In the genomic region with DNA sequence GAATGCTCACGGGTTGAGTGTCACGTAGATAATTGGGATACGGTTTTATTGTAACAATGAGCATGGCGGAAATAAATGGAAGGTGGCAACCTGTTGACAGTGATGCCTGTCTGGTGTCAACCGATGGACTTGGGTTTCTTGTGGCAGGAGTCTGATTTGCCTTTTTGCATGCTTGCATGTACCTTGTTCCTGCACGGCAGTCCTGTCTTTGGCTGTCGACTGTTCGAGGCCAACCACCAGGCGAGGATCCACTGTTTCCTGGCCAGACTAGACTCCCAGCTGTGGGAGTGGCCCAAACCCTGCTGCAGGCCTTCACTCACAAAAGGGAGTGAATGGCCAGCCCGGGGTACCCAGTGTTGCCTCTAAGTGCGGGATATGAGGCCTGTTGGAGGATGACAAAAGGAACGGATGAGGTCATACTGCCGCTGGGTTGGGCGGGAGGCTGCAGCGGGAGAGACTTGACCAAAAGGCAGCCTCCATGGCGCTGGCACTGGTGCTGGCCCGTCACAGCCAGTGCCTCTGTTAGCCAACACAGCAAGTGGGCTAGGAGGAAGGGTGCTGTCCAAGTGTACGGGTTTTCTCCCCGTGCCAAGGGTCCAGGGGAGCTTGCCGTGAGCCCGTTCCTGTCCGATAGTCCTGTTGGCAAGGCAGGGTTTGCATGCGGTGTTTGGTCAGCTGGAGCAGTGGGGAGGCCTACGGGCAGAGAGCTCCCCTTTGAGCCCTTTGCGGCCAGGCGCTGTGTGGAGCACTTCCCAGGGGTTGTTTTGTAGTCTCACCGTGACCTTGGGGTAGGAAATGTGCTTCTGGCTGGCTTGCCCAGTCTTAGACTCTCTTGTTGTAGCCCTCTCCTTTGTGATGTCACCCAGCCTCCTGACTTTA, we compare ENCODE assay signal across 8 cellular contexts. TPM values are rescaled to one million over a fixed set of nuclear protein-coding genes. Genes with fewer than 3 reads are reported as not detected.
DNase-seq lines count a peak whose midpoint lies in the region; ATAC-seq and TF ChIP-seq lines count a peak whose summit lies in the region.

No MANE protein-coding gene starts in this region.

- peak in 1 of 2 donors; percentile 2 for ATAC-seq in naive thymus-derived CD8-positive, alpha-beta T cell
- no peak for ATAC-seq in HG03280 (IDR thresholded peaks at IDR 0.05; ENCODE audit: unreplicated experiment)
- ATAC-seq in GM19328 (IDR thresholded peaks at IDR 0.05; ENCODE audit: unreplicated experiment): no peak

- no peak for TF ChIP-seq POLR2A in esophagus muscularis mucosa (IDR thresholded peaks at IDR 0.05; ENCODE audit: low read depth)

- H3K4me3 Mint-ChIP-seq in naive thymus-derived CD8-positive, alpha-beta T cell: peak overlapping the region; percentile 48 to 88 (median 80)

- H3K9ac ChIP-seq in HUES6 (ENCODE audit: low read length): peak overlapping the region; percentile 95

- no peaks in the 10 kb centered on the region for H3K27me3 Mint-ChIP-seq in naive thymus-derived CD8-positive, alpha-beta T cell

- H3K4me1 Mint-ChIP-seq in naive thymus-derived CD8-positive, alpha-beta T cell: peaks cover 26 to 50% (median 48%) of the 10 kb centered on the region in 4 donors

- intact Hi-C loops in esophagus muscularis mucosa (cut with DNase I): loop anchor here (5.0 kb wide), 1 partner anchor 64 kb away; a partner anchor contains a TSS

- H3K27ac ChIP-seq in HUES6 (ENCODE audit: low read depth, low read length): peak overlapping the region; percentile 45; the same call in 1 of the 2 replicates
- peak overlapping the region; percentile 87 to 96 (median 92) for H3K27ac ChIP-seq in esophagus muscularis mucosa (replicated peaks in 1 of 4)

- H3K27me3 ChIP-seq in HUES6 (ENCODE audit: control insufficient read depth, insufficient read depth, low read length) (no peaks in the 10 kb centered on the region), esophagus muscularis mucosa (no peaks in the 10 kb centered on the region)

- H3K27ac Mint-ChIP-seq in naive thymus-derived CD8-positive, alpha-beta T cell: peak overlapping the region; percentile 33 to 92 (median 84)

- H3K4me1 ChIP-seq in HUES6 (ENCODE audit: control insufficient read depth, insufficient read depth, low read length) (peaks cover 37% of the 10 kb centered on the region), esophagus muscularis mucosa (peaks cover 49 to 60% (median 53%) of the 10 kb centered on the region in 4 donors)

- H3K9me3 ChIP-seq in HUES6 (ENCODE audit: control insufficient read depth, insufficient read depth, low read depth, low read length) (no peaks in the 10 kb centered on the region), esophagus muscularis mucosa (no peaks in the 10 kb centered on the region)

- no peak for TF ChIP-seq EP300 in esophagus muscularis mucosa (IDR thresholded peaks at IDR 0.05)

- no peaks in the 10 kb centered on the region for H3K9me3 Mint-ChIP-seq in naive thymus-derived CD8-positive, alpha-beta T cell

- H3K36me3 ChIP-seq in HUES6 (ENCODE audit: control insufficient read depth, insufficient read depth, low read length) (peaks cover 13% of the 10 kb centered on the region), esophagus muscularis mucosa (peaks cover 3 to 6% (median 5%) of the 10 kb centered on the region in 4 donors)

- no peak for TF ChIP-seq CTCF in WI38 (IDR thresholded peaks at IDR 0.05; ENCODE audit: low read depth, low read length)
- no peak for TF ChIP-seq CTCF in esophagus muscularis mucosa (IDR thresholded peaks at IDR 0.05)

- POLR2A ChIA-PET in naive thymus-derived CD8-positive, alpha-beta T cell (lab: Charles Lee): interaction anchor here (0.6 to 2.2 kb wide), 7 partner anchors 9 to 447 kb away, joined by 3 to 9 read pairs (median 5); a partner anchor contains a TSS

- H3K4me3 ChIP-seq in HUES6 (ENCODE audit: low read depth, low read length) (peak overlapping the region; percentile 91), WI38 (ENCODE audit: low read depth, low read length) (peak overlapping the region; percentile 92), esophagus muscularis mucosa (peak overlapping the region; percentile 78 to 89 (median 82))

- WGBS in esophagus muscularis mucosa: 6% methylated on average over 25 of the region's 27 CpGs

- peaks cover 0 to 11% (median 2%) of the 10 kb centered on the region in 3 donors for H3K36me3 Mint-ChIP-seq in naive thymus-derived CD8-positive, alpha-beta T cell

- DNase-seq in Daoy (ENCODE audit: low read depth) (peak; percentile 67), esophagus muscularis mucosa (ENCODE audit: extremely low spot score) (no peak), NOMO-1 treated with DMSO at 0.1 percent for 48 hours (lab: John Stamatoyannopoulos, UW; ENCODE audit: unreplicated experiment) (no peak)
- DNase-seq in naive thymus-derived CD8-positive, alpha-beta T cell: no peak

RNA-seq across cellular contexts. Expression of a gene that starts 1.0 kb away (rescaled TPM):
- total RNA-seq in Daoy (2014; rRNA removed; shearing (Covaris generic)): 22.3 and 27.9 TPM in 2 replicates
- 10 to 100 TPM; 16.9 to 26.6 (median 19.6) TPM for total RNA-seq in esophagus muscularis mucosa
- 10 to 100 TPM; 51.3 to 53.3 TPM for total RNA-seq in naive thymus-derived CD8-positive, alpha-beta T cell
- 1 to 10 TPM; 4.0 to 6.0 (median 4.4) TPM for polyA plus RNA-seq in naive thymus-derived CD8-positive, alpha-beta T cell

RNA-seq across cellular contexts. Expression of a gene that starts 34.9 kb away (rescaled TPM):
- 1,098 and 1,301 TPM in 2 replicates for total RNA-seq in Daoy (2014; rRNA removed; shearing (Covaris generic))
- 100 to 1,000 TPM; 116 to 180 (median 140) TPM for total RNA-seq in esophagus muscularis mucosa
- 10 to 100 TPM; 64.0 to 67.0 TPM for total RNA-seq in naive thymus-derived CD8-positive, alpha-beta T cell
- 100 to 1,000 TPM in 1 of 3 donors, 10 to 100 TPM in 2; 72.5 to 106 (median 92.7) TPM for polyA plus RNA-seq in naive thymus-derived CD8-positive, alpha-beta T cell

RNA-seq across cellular contexts. Expression of a gene that starts 36.0 kb away (rescaled TPM):
- 36.6 and 41.3 TPM in 2 replicates for total RNA-seq in Daoy (2014; rRNA removed; shearing (Covaris generic))
- 10 to 100 TPM; 34.0 to 36.7 (median 35.0) TPM for total RNA-seq in esophagus muscularis mucosa
- 100 to 1,000 TPM; 120 to 123 TPM for total RNA-seq in naive thymus-derived CD8-positive, alpha-beta T cell
- polyA plus RNA-seq in naive thymus-derived CD8-positive, alpha-beta T cell: 10 to 100 TPM; 24.8 to 36.8 (median 32.5) TPM

RNA-seq across cellular contexts. Expression of a gene that starts 50.6 kb away (rescaled TPM):
- total RNA-seq in Daoy (2014; rRNA removed; shearing (Covaris generic)): 3.3 and 20.7 TPM in 2 replicates
- 10 to 100 TPM; 11.8 to 33.2 (median 23.8) TPM for total RNA-seq in esophagus muscularis mucosa
- total RNA-seq in naive thymus-derived CD8-positive, alpha-beta T cell: 10 to 100 TPM; 93.5 to 99.2 TPM
- polyA plus RNA-seq in naive thymus-derived CD8-positive, alpha-beta T cell: 1 to 10 TPM; 1.4 to 4.6 (median 2.6) TPM
